ENCODE assay signal across 8 cellular contexts in the genomic region with DNA sequence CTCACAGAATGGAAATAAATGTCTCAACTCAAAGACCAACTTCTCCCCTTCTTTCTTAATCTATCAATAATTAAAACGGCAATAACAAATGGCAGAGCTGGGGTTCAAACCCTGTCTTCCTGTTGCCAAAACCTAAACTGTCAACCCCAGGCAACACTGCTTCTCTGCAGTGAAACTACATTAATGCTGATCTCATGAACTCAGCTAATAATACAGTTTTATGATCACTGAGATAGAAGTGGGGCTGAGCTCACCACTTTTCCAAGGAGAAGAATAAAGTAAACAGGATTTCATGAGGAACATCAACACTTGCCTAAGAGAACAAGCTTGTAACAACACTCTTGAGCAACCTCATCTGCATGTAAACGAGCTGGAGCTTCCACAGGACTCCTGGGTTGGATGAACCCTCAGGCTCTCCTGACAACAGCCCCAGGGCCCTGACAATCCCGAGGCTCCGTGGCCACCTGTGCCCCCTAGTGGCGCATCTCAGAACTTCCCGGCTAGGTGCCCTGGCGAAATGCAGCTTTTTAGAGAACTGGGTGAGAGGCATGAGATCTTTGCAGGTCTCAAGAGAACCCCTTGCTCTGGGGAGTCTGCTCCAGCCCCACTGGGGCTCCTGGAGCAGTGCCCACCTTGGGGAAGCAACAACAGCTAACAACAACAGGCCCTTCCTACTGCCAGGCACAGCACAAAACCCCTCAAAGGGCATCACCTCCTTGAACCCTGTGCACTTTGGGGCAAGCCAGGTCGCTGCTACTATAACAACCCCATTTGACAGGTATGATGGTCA.
DNase-seq lines count a peak whose midpoint lies in the region; ATAC-seq and TF ChIP-seq lines count a peak whose summit lies in the region.

No MANE protein-coding gene starts in this region.

- no peaks in the 10 kb centered on the region for H3K9me3 Mint-ChIP-seq in HFFc6

- peak; percentile 42 for TF ChIP-seq CTCF in GM12801 (IDR thresholded peaks at IDR 0.05; ENCODE audit: extremely low read depth, insufficient read length)
- TF ChIP-seq CTCF in HFFc6 (IDR thresholded peaks at IDR 0.05) = peak; percentile 99

- H3K27ac ChIP-seq in caudate nucleus (ENCODE audit: low read depth, low read length) = peak overlapping the region; percentile 36

- no peaks in the 10 kb centered on the region; the same call in 1 of the 2 replicates for H3K27me3 Mint-ChIP-seq in HFFc6 (ENCODE audit: insufficient read depth)

- intact Hi-C loops in left colon (cut with DNase I, micrococcal nuclease) = loop anchor here (5.0 to 10.0 kb wide), 2 partner anchors 81 to 89 kb away; no protein-coding TSS in a partner anchor

- H3K36me3 Mint-ChIP-seq in HFFc6 (ENCODE audit: low read depth) = no peaks in the 10 kb centered on the region

- H3K4me3 Mint-ChIP-seq in HFFc6 = no peak overlapping the region

- DNase-seq in HFFc6 (peak; percentile 78), NCI-H2029 (lab: John Stamatoyannopoulos, UW) (peak; percentile 29), caudate nucleus (lab: John Stamatoyannopoulos, UW) (peak in 58 of 61 donors; percentile 10 to 84 (median 64)), left colon (peak; percentile 71 to 85)
- peak; percentile 79 for DNase-seq in stimulated activated CD4-positive, alpha-beta T cell treated with anti-CD3 and anti-CD28 coated beads, Interleukin-4, amount 100 ng/mL, for 1 hour

- H3K27ac Mint-ChIP-seq in HFFc6 = peak overlapping the region; percentile 79

- H3K4me1 Mint-ChIP-seq in HFFc6 (ENCODE audit: low read depth) = peaks cover 39% of the 10 kb centered on the region

- ATAC-seq in activated CD4-positive, CD25-positive, alpha-beta regulatory T cell treated with anti-CD3 and anti-CD28 coated beads, Interleukin-2, amount 50 U/mL, for 24 hours = peak; percentile 69 to 87
- ATAC-seq in left colon (peak; percentile 71), GM19328 (IDR thresholded peaks at IDR 0.05; ENCODE audit: unreplicated experiment) (no peak)

Comparison
In these comparisons a context has a peak if more than half of its experiments do, and no peak if none do; other contexts are left out.
1. DNase-seq: peak in every context shown above with its lines; median percentile 79 in stimulated activated CD4-positive, alpha-beta T cell treated with anti-CD3 and anti-CD28 coated beads, Interleukin-4, amount 100 ng/mL, for 1 hour; 78 in HFFc6; 78 in left colon; 64 in caudate nucleus; 29 in NCI-H2029.